1 cellular context compared by ENCODE assay signal in the genomic region with DNA sequence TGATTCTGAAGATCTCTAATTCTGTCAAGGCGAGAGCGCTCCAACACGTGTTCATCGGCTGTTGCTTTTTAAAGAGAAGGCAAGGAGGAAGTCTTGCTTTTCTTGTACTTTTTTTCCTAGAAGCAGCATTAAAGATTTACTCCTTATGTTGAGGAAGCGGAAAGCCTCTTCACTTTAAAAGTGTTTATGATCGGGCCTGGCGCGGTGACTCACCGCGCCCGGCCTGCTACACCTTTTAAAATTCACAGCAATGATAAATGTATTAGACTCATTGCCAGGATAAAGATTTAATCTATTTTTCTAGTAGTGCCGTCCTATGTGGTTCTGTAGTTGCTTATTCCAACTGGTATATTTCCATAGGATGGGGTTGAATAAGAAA.
A peak's percentile ranks its signal among the peaks of the same experiment; 100 is the strongest.
TF ChIP-seq lines count a peak whose summit lies in the region.

No MANE protein-coding gene starts in this region.

TF ChIP-seq in K562, 482 proteins besides CTCF, POLR2A, EP300 and RAD21 (continued from another document and continues in another):
- TF ChIP-seq ZNF23 (CRISPR knock-in tag; IDR thresholded peaks at IDR 0.05) (no peak), ZNF696 (CRISPR knock-in tag; conservative IDR thresholded peaks at IDR 0.05) (no peak), ZNF253 (CRISPR knock-in tag; conservative IDR thresholded peaks at IDR 0.05) (no peak), ETV1 (tag; conservative IDR thresholded peaks at IDR 0.05; ENCODE audit: low read depth) (no peak), CBFA2T3 (IDR thresholded peaks at IDR 0.05) (no peak), THAP7 (CRISPR knock-in tag; IDR thresholded peaks at IDR 0.05) (no peak), SMARCE1 (IDR thresholded peaks at IDR 0.05) (peak; percentile 28; the same call in 1 of the 2 replicates), HMG20A (CRISPR knock-in tag; conservative IDR thresholded peaks at IDR 0.05) (no peak), ARID2 (IDR thresholded peaks at IDR 0.05) (no peak), SIRT6 (IDR thresholded peaks at IDR 0.05; ENCODE audit: low read depth, low read length) (no peak), FOXM1 (IDR thresholded peaks at IDR 0.05; ENCODE audit: low read depth) (no peak), FOXM1 (CRISPR knock-in tag; IDR thresholded peaks at IDR 0.05; ENCODE audit: low read depth) (no peak), GATA2 (CRISPR knock-in tag; IDR thresholded peaks at IDR 0.05) (no peak), CXXC5 (CRISPR knock-in tag; IDR thresholded peaks at IDR 0.05) (no peak), JUND (IDR thresholded peaks at IDR 0.05; ENCODE audit: borderline replicate concordance, low read depth, low read length) (peak; percentile 46; the same call in 1 of the 2 replicates), JUND (tag; IDR thresholded peaks at IDR 0.05; ENCODE audit: borderline replicate concordance, low read depth, low read length) (no peak), TCF3 (CRISPR knock-in tag; IDR thresholded peaks at IDR 0.05) (no peak), RBBP5 (IDR thresholded peaks at IDR 0.05; ENCODE audit: borderline replicate concordance, insufficient read depth, low read length, poor library complexity, severe bottlenecking) (no peak), LARP7 (IDR thresholded peaks at IDR 0.05) (no peak), GABPA (tag; conservative IDR thresholded peaks at IDR 0.05; ENCODE audit: low read depth) (no peak), THRB (CRISPR knock-in tag; conservative IDR thresholded peaks at IDR 0.05) (no peak), TAF1 (IDR thresholded peaks at IDR 0.05; ENCODE audit: control insufficient read depth, extremely low read depth, insufficient read depth, low read length, severe bottlenecking) (no peak), ZNF699 (CRISPR knock-in tag; IDR thresholded peaks at IDR 0.05; ENCODE audit: insufficient replicate concordance) (no peak), CREBBP (IDR thresholded peaks at IDR 0.05; ENCODE audit: low read depth, low read length) (no peak), TEAD4 (IDR thresholded peaks at IDR 0.05; ENCODE audit: low read length) (no peak), TEAD4 (CRISPR knock-in tag; IDR thresholded peaks at IDR 0.05; ENCODE audit: borderline replicate concordance) (no peak), GATAD2B (IDR thresholded peaks at IDR 0.05; ENCODE audit: borderline replicate concordance) (peak; percentile 44; the same call in 1 of the 2 replicates), ZNF134 (CRISPR knock-in tag; conservative IDR thresholded peaks at IDR 0.05) (no peak), RBM15 (IDR thresholded peaks at IDR 0.05; ENCODE audit: insufficient read depth, low read length) (no peak)
- TF ChIP-seq, protein P1, sequence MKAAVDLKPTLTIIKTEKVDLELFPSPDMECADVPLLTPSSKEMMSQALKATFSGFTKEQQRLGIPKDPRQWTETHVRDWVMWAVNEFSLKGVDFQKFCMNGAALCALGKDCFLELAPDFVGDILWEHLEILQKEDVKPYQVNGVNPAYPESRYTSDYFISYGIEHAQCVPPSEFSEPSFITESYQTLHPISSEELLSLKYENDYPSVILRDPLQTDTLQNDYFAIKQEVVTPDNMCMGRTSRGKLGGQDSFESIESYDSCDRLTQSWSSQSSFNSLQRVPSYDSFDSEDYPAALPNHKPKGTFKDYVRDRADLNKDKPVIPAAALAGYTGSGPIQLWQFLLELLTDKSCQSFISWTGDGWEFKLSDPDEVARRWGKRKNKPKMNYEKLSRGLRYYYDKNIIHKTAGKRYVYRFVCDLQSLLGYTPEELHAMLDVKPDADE (conservative IDR thresholded peaks at IDR 0.05; ENCODE audit: control insufficient read depth, low read depth, low read length): no peak
- TF ChIP-seq, protein P2, sequence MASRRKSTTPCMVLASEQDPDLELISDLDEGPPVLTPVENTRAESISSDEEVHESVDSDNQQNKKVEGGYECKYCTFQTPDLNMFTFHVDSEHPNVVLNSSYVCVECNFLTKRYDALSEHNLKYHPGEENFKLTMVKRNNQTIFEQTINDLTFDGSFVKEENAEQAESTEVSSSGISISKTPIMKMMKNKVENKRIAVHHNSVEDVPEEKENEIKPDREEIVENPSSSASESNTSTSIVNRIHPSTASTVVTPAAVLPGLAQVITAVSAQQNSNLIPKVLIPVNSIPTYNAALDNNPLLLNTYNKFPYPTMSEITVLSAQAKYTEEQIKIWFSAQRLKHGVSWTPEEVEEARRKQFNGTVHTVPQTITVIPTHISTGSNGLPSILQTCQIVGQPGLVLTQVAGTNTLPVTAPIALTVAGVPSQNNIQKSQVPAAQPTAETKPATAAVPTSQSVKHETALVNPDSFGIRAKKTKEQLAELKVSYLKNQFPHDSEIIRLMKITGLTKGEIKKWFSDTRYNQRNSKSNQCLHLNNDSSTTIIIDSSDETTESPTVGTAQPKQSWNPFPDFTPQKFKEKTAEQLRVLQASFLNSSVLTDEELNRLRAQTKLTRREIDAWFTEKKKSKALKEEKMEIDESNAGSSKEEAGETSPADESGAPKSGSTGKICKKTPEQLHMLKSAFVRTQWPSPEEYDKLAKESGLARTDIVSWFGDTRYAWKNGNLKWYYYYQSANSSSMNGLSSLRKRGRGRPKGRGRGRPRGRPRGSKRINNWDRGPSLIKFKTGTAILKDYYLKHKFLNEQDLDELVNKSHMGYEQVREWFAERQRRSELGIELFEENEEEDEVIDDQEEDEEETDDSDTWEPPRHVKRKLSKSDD (conservative IDR thresholded peaks at IDR 0.05; ENCODE audit: low read length): no peak
- TF ChIP-seq, protein P3, sequence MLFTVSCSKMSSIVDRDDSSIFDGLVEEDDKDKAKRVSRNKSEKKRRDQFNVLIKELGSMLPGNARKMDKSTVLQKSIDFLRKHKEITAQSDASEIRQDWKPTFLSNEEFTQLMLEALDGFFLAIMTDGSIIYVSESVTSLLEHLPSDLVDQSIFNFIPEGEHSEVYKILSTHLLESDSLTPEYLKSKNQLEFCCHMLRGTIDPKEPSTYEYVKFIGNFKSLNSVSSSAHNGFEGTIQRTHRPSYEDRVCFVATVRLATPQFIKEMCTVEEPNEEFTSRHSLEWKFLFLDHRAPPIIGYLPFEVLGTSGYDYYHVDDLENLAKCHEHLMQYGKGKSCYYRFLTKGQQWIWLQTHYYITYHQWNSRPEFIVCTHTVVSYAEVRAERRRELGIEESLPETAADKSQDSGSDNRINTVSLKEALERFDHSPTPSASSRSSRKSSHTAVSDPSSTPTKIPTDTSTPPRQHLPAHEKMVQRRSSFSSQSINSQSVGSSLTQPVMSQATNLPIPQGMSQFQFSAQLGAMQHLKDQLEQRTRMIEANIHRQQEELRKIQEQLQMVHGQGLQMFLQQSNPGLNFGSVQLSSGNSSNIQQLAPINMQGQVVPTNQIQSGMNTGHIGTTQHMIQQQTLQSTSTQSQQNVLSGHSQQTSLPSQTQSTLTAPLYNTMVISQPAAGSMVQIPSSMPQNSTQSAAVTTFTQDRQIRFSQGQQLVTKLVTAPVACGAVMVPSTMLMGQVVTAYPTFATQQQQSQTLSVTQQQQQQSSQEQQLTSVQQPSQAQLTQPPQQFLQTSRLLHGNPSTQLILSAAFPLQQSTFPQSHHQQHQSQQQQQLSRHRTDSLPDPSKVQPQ (CRISPR knock-in tag; IDR thresholded peaks at IDR 0.05; ENCODE audit: borderline replicate concordance): no peak
- TF ChIP-seq, protein P4, sequence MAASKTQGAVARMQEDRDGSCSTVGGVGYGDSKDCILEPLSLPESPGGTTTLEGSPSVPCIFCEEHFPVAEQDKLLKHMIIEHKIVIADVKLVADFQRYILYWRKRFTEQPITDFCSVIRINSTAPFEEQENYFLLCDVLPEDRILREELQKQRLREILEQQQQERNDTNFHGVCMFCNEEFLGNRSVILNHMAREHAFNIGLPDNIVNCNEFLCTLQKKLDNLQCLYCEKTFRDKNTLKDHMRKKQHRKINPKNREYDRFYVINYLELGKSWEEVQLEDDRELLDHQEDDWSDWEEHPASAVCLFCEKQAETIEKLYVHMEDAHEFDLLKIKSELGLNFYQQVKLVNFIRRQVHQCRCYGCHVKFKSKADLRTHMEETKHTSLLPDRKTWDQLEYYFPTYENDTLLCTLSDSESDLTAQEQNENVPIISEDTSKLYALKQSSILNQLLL (CRISPR knock-in tag; IDR thresholded peaks at IDR 0.05; ENCODE audit: borderline replicate concordance): no peak
- TF ChIP-seq, protein P5, sequence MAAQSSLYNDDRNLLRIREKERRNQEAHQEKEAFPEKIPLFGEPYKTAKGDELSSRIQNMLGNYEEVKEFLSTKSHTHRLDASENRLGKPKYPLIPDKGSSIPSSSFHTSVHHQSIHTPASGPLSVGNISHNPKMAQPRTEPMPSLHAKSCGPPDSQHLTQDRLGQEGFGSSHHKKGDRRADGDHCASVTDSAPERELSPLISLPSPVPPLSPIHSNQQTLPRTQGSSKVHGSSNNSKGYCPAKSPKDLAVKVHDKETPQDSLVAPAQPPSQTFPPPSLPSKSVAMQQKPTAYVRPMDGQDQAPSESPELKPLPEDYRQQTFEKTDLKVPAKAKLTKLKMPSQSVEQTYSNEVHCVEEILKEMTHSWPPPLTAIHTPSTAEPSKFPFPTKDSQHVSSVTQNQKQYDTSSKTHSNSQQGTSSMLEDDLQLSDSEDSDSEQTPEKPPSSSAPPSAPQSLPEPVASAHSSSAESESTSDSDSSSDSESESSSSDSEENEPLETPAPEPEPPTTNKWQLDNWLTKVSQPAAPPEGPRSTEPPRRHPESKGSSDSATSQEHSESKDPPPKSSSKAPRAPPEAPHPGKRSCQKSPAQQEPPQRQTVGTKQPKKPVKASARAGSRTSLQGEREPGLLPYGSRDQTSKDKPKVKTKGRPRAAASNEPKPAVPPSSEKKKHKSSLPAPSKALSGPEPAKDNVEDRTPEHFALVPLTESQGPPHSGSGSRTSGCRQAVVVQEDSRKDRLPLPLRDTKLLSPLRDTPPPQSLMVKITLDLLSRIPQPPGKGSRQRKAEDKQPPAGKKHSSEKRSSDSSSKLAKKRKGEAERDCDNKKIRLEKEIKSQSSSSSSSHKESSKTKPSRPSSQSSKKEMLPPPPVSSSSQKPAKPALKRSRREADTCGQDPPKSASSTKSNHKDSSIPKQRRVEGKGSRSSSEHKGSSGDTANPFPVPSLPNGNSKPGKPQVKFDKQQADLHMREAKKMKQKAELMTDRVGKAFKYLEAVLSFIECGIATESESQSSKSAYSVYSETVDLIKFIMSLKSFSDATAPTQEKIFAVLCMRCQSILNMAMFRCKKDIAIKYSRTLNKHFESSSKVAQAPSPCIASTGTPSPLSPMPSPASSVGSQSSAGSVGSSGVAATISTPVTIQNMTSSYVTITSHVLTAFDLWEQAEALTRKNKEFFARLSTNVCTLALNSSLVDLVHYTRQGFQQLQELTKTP (IDR thresholded peaks at IDR 0.05; ENCODE audit: low read depth in 1 of 2, partially characterized antibody in 2 of 2): peak in 1 of 2 experiments; percentile 32
- TF ChIP-seq, protein P6, sequence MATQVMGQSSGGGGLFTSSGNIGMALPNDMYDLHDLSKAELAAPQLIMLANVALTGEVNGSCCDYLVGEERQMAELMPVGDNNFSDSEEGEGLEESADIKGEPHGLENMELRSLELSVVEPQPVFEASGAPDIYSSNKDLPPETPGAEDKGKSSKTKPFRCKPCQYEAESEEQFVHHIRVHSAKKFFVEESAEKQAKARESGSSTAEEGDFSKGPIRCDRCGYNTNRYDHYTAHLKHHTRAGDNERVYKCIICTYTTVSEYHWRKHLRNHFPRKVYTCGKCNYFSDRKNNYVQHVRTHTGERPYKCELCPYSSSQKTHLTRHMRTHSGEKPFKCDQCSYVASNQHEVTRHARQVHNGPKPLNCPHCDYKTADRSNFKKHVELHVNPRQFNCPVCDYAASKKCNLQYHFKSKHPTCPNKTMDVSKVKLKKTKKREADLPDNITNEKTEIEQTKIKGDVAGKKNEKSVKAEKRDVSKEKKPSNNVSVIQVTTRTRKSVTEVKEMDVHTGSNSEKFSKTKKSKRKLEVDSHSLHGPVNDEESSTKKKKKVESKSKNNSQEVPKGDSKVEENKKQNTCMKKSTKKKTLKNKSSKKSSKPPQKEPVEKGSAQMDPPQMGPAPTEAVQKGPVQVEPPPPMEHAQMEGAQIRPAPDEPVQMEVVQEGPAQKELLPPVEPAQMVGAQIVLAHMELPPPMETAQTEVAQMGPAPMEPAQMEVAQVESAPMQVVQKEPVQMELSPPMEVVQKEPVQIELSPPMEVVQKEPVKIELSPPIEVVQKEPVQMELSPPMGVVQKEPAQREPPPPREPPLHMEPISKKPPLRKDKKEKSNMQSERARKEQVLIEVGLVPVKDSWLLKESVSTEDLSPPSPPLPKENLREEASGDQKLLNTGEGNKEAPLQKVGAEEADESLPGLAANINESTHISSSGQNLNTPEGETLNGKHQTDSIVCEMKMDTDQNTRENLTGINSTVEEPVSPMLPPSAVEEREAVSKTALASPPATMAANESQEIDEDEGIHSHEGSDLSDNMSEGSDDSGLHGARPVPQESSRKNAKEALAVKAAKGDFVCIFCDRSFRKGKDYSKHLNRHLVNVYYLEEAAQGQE (CRISPR knock-in tag; IDR thresholded peaks at IDR 0.05; ENCODE audit: low read depth): no peak
- TF ChIP-seq, protein P7, sequence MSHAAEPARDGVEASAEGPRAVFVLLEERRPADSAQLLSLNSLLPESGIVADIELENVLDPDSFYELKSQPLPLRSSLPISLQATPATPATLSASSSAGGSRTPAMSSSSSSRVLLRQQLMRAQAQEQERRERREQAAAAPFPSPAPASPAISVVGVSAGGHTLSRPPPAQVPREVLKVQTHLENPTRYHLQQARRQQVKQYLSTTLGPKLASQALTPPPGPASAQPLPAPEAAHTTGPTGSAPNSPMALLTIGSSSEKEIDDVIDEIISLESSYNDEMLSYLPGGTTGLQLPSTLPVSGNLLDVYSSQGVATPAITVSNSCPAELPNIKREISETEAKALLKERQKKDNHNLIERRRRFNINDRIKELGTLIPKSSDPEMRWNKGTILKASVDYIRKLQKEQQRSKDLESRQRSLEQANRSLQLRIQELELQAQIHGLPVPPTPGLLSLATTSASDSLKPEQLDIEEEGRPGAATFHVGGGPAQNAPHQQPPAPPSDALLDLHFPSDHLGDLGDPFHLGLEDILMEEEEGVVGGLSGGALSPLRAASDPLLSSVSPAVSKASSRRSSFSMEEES (CRISPR knock-in tag; IDR thresholded peaks at IDR 0.05): no peak
